Comparison of ENCODE assay signal across 12 cellular contexts in the genomic region with DNA sequence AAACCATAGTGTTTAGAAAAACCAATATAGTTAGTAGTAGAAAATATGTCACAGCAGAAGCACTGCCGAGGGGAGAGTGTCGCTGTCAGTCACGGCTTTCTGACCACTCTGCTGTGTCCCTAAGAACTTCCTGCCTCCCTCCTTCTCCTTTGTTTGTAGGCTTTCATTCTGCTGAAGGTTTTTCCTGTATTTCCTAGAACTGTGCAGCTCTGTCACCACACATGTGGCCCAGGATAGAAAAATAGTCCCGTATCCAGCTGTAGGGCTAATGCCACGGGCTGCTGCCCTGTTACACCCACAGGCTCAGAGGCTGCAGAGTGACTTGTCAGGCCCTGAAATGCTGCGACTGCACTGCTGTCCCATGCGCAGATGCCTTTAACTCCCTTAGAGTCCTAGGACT.
"Had no signal": no experiment of that assay in that cellular context is flagged by ENCODE, and none has a peak within 500 bp of the region (broad histone marks: within the 10 kb centered on the region; RNA-seq: fewer than 3 reads in every experiment).

No MANE protein-coding gene starts in this region.

- H3K27me3 ChIP-seq: esophagus muscularis mucosa had no signal

- H3K9me3 Mint-ChIP-seq: activated naive CD4-positive, alpha-beta T cell treated with anti-CD3 and anti-CD28 coated beads for 36 hours; activated naive CD8-positive, alpha-beta T cell treated with anti-CD3 and anti-CD28 coated beads, Interleukin-2, amount 50 U/mL, for 24 hours; naive B cell; type B pancreatic cell had no signal

- H3K27ac Mint-ChIP-seq: activated naive CD4-positive, alpha-beta T cell treated with anti-CD3 and anti-CD28 coated beads for 36 hours; activated naive CD8-positive, alpha-beta T cell treated with anti-CD3 and anti-CD28 coated beads, Interleukin-2, amount 50 U/mL, for 24 hours; progenitor cell of endocrine pancreas; type B pancreatic cell had no signal

- H3K9me3 ChIP-seq: esophagus muscularis mucosa had no signal

- H3K4me1 Mint-ChIP-seq: activated naive CD8-positive, alpha-beta T cell treated with anti-CD3 and anti-CD28 coated beads, Interleukin-2, amount 50 U/mL, for 24 hours; naive B cell had no signal

- H3K27ac ChIP-seq: esophagus muscularis mucosa had no signal

- H3K4me3 Mint-ChIP-seq: activated naive CD4-positive, alpha-beta T cell treated with anti-CD3 and anti-CD28 coated beads for 36 hours; activated naive CD8-positive, alpha-beta T cell treated with anti-CD3 and anti-CD28 coated beads, Interleukin-2, amount 50 U/mL, for 24 hours; naive B cell; type B pancreatic cell had no signal

- ATAC-seq: activated naive CD8-positive, alpha-beta T cell treated with anti-CD3 and anti-CD28 coated beads, Interleukin-2, amount 50 U/mL, for 24 hours had no signal

- DNase-seq: activated CD4-positive, CD25-positive, alpha-beta regulatory T cell treated with anti-CD3 and anti-CD28 coated beads, Interleukin-2, amount 50 U/mL, for 72 hours; activated naive CD4-positive, alpha-beta T cell treated with anti-CD3 and anti-CD28 coated beads for 36 hours; activated naive CD8-positive, alpha-beta T cell treated with anti-CD3 and anti-CD28 coated beads, Interleukin-2, amount 50 U/mL, for 24 hours; activated T-cell treated with anti-CD3 and anti-CD28 coated beads for 4 hours; kidney glomerular epithelial cell; naive B cell; small intestine; stimulated activated CD4-positive, alpha-beta T cell treated with anti-CD3 and anti-CD28 coated beads, Interleukin-4, amount 100 ng/mL, for 24 hours; stimulated activated naive CD4-positive, alpha-beta T cell had no signal

- H3K27me3 Mint-ChIP-seq: activated naive CD8-positive, alpha-beta T cell treated with anti-CD3 and anti-CD28 coated beads, Interleukin-2, amount 50 U/mL, for 24 hours; naive B cell; progenitor cell of endocrine pancreas; type B pancreatic cell had no signal

- H3K4me1 ChIP-seq: esophagus muscularis mucosa had no signal

- H3K4me3 ChIP-seq: esophagus muscularis mucosa had no signal
